23 cellular contexts compared by ENCODE assay signal in genomic region chr10:25191162-25191895, GRCh38. TPM values are rescaled to one million over a fixed set of nuclear protein-coding genes. Genes with fewer than 3 reads are reported as not detected.
DNase-seq lines count a peak whose midpoint lies in the region; ATAC-seq, FAIRE-seq and TF ChIP-seq lines count a peak whose summit lies in the region.
"Had no signal": no experiment of that assay in that cellular context is flagged by ENCODE, and none has a peak within 500 bp of the region (broad histone marks: within the 10 kb centered on the region; RNA-seq: fewer than 3 reads in every experiment).

No MANE protein-coding gene starts in this region.

- H3K27ac Mint-ChIP-seq in activated naive CD4-positive, alpha-beta T cell treated with anti-CD3 and anti-CD28 coated beads, Interleukin-2, amount 10 ng/mL, durations not matched to agents 7 days and 5 days: no peak overlapping the region
- H3K27ac Mint-ChIP-seq: CD4-positive, CD25-positive, alpha-beta regulatory T cell; CD8-positive, alpha-beta memory T cell; IgD-negative memory B cell had no signal

- H3K4me1 Mint-ChIP-seq in activated naive CD4-positive, alpha-beta T cell treated with anti-CD3 and anti-CD28 coated beads, Interleukin-2, amount 10 ng/mL, durations not matched to agents 7 days and 5 days: no peaks in the 10 kb centered on the region
- H3K4me1 Mint-ChIP-seq: CD4-positive, CD25-positive, alpha-beta regulatory T cell; CD8-positive, alpha-beta memory T cell; IgD-negative memory B cell had no signal

- no peak overlapping the region for H2BK15ac ChIP-seq in mesenchymal stem cell (ENCODE audit: low read depth, poor library complexity, severe bottlenecking)

- POLR2A ChIA-PET in HepG2 (lab: Yijun Ruan, JAX) (no interaction called here), K562 (lab: Yijun Ruan, JAX) (interaction anchor here (0.8 to 0.9 kb wide), 2 partner anchors 20 to 277 kb away, joined by 3 read pairs; no protein-coding TSS in a partner anchor)

- intact Hi-C loops in HepG2 (cut with micrococcal nuclease; ENCODE audit: unreplicated experiment): no loop called here
- intact Hi-C loops in right lobe of liver (cut with DNase I): no loop called here
- intact Hi-C loops in K562 (cut with micrococcal nuclease): no loop called here

- H3K4me3 ChIP-seq in HepG2 (replicated peaks in 1 of 3; ENCODE audit: insufficient read depth in 1 of 3, low read depth in 2 of 3, low read length in 3 of 3) (no peak overlapping the region), right lobe of liver (no peak overlapping the region), K562 (no peak overlapping the region), mesenchymal stem cell (ENCODE audit: insufficient read depth in 1 of 2, low read depth in 1 of 2, low read length in 2 of 2) (no peak overlapping the region)
- H3K4me3 ChIP-seq: HAP-1 had no signal

- H3K4me2 ChIP-seq in HepG2 (ENCODE audit: low read depth, low read length): no peak overlapping the region
- H3K4me2 ChIP-seq in K562 (ENCODE audit: insufficient read depth, low read length): no peak overlapping the region
- no peak overlapping the region for H3K4me2 ChIP-seq in mesenchymal stem cell (ENCODE audit: low read length, poor library complexity, severe bottlenecking)

- H3K9ac ChIP-seq in HepG2 (ENCODE audit: insufficient read depth, low read depth, low read length) (no peak overlapping the region), K562 (ENCODE audit: insufficient read depth in 1 of 2, low read depth in 2 of 2, low read length in 2 of 2) (no peak overlapping the region), mesenchymal stem cell (ENCODE audit: low read length) (no peak overlapping the region)

- H3K4ac ChIP-seq in mesenchymal stem cell (ENCODE audit: low read depth in 1 of 2, low read length in 2 of 2): no peak overlapping the region

- CTCF ChIA-PET in HepG2 (lab: Yijun Ruan, JAX; ENCODE audit: low intra/inter-chr PET ratio, low total read pairs) (no interaction called here), K562 (lab: Yijun Ruan, JAX; ENCODE audit: low intra/inter-chr PET ratio) (no interaction called here)
- CTCF ChIA-PET in activated naive CD4-positive, alpha-beta T cell treated with anti-CD3 and anti-CD28 coated beads, Interleukin-2, amount 10 ng/mL, durations not matched to agents 7 days and 5 days (lab: Charles Lee): no interaction called here

- ATAC-seq in HepG2 (no peak), right lobe of liver (no peak), K562 (no peak)

- H3K9me1 ChIP-seq in K562 (ENCODE audit: control insufficient read depth, insufficient read depth, low read length): no peaks in the 10 kb centered on the region

- no peak overlapping the region for H3K4me3 Mint-ChIP-seq in activated naive CD4-positive, alpha-beta T cell treated with anti-CD3 and anti-CD28 coated beads, Interleukin-2, amount 10 ng/mL, durations not matched to agents 7 days and 5 days
- H3K4me3 Mint-ChIP-seq: CD4-positive, CD25-positive, alpha-beta regulatory T cell; CD8-positive, alpha-beta memory T cell; IgD-negative memory B cell had no signal

- H2BK12ac ChIP-seq in mesenchymal stem cell (ENCODE audit: low read length in 2 of 2): no peak overlapping the region

- BruUV-seq in HepG2 (replicated peaks; lab: Mats Ljungman, UMichigan): no TSS peak
- BruUV-seq in K562 (replicated peaks; lab: Mats Ljungman, UMichigan): no TSS peak

- no peak overlapping the region for H3K14ac ChIP-seq in mesenchymal stem cell (ENCODE audit: low read length in 2 of 2)

- H3K36me3 Mint-ChIP-seq in activated naive CD4-positive, alpha-beta T cell treated with anti-CD3 and anti-CD28 coated beads, Interleukin-2, amount 10 ng/mL, durations not matched to agents 7 days and 5 days: no peaks in the 10 kb centered on the region
- H3K36me3 Mint-ChIP-seq: CD4-positive, CD25-positive, alpha-beta regulatory T cell; CD8-positive, alpha-beta memory T cell; IgD-negative memory B cell had no signal

- no peak overlapping the region for H3K18ac ChIP-seq in mesenchymal stem cell (ENCODE audit: low read depth in 1 of 2, low read length in 2 of 2)

- H3K27me3 ChIP-seq in HepG2 (ENCODE audit: control insufficient read depth in 1 of 2, insufficient read depth in 2 of 2, low read length in 2 of 2): no peaks in the 10 kb centered on the region; a peak in 1 of 5 replicates
- no peaks in the 10 kb centered on the region for H3K27me3 ChIP-seq in right lobe of liver
- no peaks in the 10 kb centered on the region; a peak in 1 of 5 replicates for H3K27me3 ChIP-seq in K562 (ENCODE audit: control insufficient read depth in 2 of 2, insufficient read depth in 2 of 2, low read length in 2 of 2)
- H3K27me3 ChIP-seq in mesenchymal stem cell (ENCODE audit: control insufficient read depth in 1 of 2, insufficient read depth in 1 of 2, low read length in 2 of 2): no peaks in the 10 kb centered on the region
- H3K27me3 ChIP-seq: BE2C had no signal

- H4K91ac ChIP-seq in mesenchymal stem cell (ENCODE audit: low read length): no peak overlapping the region

- no peaks in the 10 kb centered on the region for H3K79me2 ChIP-seq in HepG2 (ENCODE audit: insufficient read depth, low read length)
- H3K79me2 ChIP-seq in K562 (ENCODE audit: control insufficient read depth, insufficient read depth, low read length): no peaks in the 10 kb centered on the region

- TF ChIP-seq POLR2A in HepG2 (IDR thresholded peaks at IDR 0.05; ENCODE audit: insufficient read depth in 1 of 2, low read depth in 2 of 2, low read length in 2 of 2): no peak
- no peak for TF ChIP-seq POLR2A in right lobe of liver (IDR thresholded peaks at IDR 0.05)
- no peak for TF ChIP-seq POLR2A in K562 (conservative IDR thresholded peaks at IDR 0.05)

- no peak overlapping the region for H2AK5ac ChIP-seq in mesenchymal stem cell (ENCODE audit: low read length, severe bottlenecking)

- TF ChIP-seq CTCF in HepG2 (CRISPR knock-in tag; IDR thresholded peaks at IDR 0.05) (no peak), right lobe of liver (IDR thresholded peaks at IDR 0.05) (no peak), K562 (IDR thresholded peaks at IDR 0.05 in 2 of 3, conservative IDR thresholded peaks at IDR 0.05 in 1 of 3; ENCODE audit: insufficient read depth in 2 of 3, low read depth in 1 of 3, low read length in 3 of 3) (no peak)

- TF ChIP-seq EP300 in HepG2 (IDR thresholded peaks at IDR 0.05; ENCODE audit: low read depth in 2 of 2, low read length in 2 of 2) (no peak), HepG2 (CRISPR knock-in tag; IDR thresholded peaks at IDR 0.05; ENCODE audit: borderline replicate concordance) (no peak), K562 (IDR thresholded peaks at IDR 0.05; ENCODE audit: low read length) (no peak)

- in situ Hi-C loops in HepG2 (cut with HindIII; ENCODE audit: extremely low pct_ligation_motif_present, low pct_unique_long_range_greater_than_20kb) (no loop called here), K562 (cut with MboI) (no loop called here)

- H3K9me3 ChIP-seq in HepG2 (ENCODE audit: low read length): no peaks in the 10 kb centered on the region
- H3K9me3 ChIP-seq in right lobe of liver: no peaks in the 10 kb centered on the region
- H3K9me3 ChIP-seq in K562 (replicated peaks; ENCODE audit: control insufficient read depth, insufficient read depth, low read depth, low read length): no peaks in the 10 kb centered on the region
- H3K9me3 ChIP-seq in mesenchymal stem cell (ENCODE audit: control insufficient read depth, low read length): no peaks in the 10 kb centered on the region
- H3K9me3 ChIP-seq: BE2C, HAP-1 had no signal

- H2AFZ ChIP-seq in HepG2 (ENCODE audit: low read length) (no peak overlapping the region), K562 (ENCODE audit: low read depth, low read length) (no peak overlapping the region), mesenchymal stem cell (ENCODE audit: low read depth, low read length) (no peak overlapping the region)

- H4K20me1 ChIP-seq in HepG2 (ENCODE audit: insufficient read depth, low read length) (no peaks in the 10 kb centered on the region), K562 (replicated peaks; ENCODE audit: control insufficient read depth, insufficient read depth, low read length) (no peaks in the 10 kb centered on the region)

- TF ChIP-seq RAD21 in HepG2 (CRISPR knock-in tag; IDR thresholded peaks at IDR 0.05) (no peak), K562 (CRISPR knock-in tag; conservative IDR thresholded peaks at IDR 0.05 in 1 of 2, IDR thresholded peaks at IDR 0.05 in 1 of 2) (no peak)

- H4K8ac ChIP-seq in mesenchymal stem cell (ENCODE audit: low read length): no peak overlapping the region

- FAIRE-seq in HepG2 (lab: Jason Lieb, UNC) (no peak), K562 (lab: Jason Lieb, UNC) (no peak)
- FAIRE-seq: GM12891, GM19239 had no signal

- no peaks in the 10 kb centered on the region for H3K27me3 Mint-ChIP-seq in activated naive CD4-positive, alpha-beta T cell treated with anti-CD3 and anti-CD28 coated beads, Interleukin-2, amount 10 ng/mL, durations not matched to agents 7 days and 5 days
- H3K27me3 Mint-ChIP-seq: CD4-positive, CD25-positive, alpha-beta regulatory T cell; IgD-negative memory B cell had no signal

- no peaks in the 10 kb centered on the region for H3K79me1 ChIP-seq in mesenchymal stem cell (replicated peaks; ENCODE audit: low read length, poor library complexity, severe bottlenecking)

- no peaks in the 10 kb centered on the region for H3K4me1 ChIP-seq in HepG2 (ENCODE audit: insufficient read depth, low read length)
- no peaks in the 10 kb centered on the region for H3K4me1 ChIP-seq in right lobe of liver
- no peaks in the 10 kb centered on the region for H3K4me1 ChIP-seq in K562 (replicated peaks in 1 of 2; ENCODE audit: control insufficient read depth in 2 of 2, insufficient read depth in 2 of 2, low read length in 2 of 2)
- H3K4me1 ChIP-seq in mesenchymal stem cell (ENCODE audit: control insufficient read depth, insufficient read depth, low read depth, low read length): no peaks in the 10 kb centered on the region
- H3K4me1 ChIP-seq: BE2C, HAP-1 had no signal

- no peak overlapping the region for H3K23ac ChIP-seq in mesenchymal stem cell (ENCODE audit: low read length in 2 of 2)

- no peak for DNase-seq in HepG2 (ENCODE audit: low spot score)
- no peak for DNase-seq in right lobe of liver
- no peak for DNase-seq in K562 (ENCODE audit: extremely low read depth in 1 of 4, low spot score in 3 of 4)
- peak; percentile 68 for DNase-seq in mesenchymal stem cell
- DNase-seq in activated naive CD4-positive, alpha-beta T cell treated with anti-CD3 and anti-CD28 coated beads, Interleukin-2, amount 10 ng/mL, durations not matched to agents 7 days and 5 days: no peak
- no peak for DNase-seq in dedifferentiated amniotic fluid mesenchymal stem cell (ENCODE audit: extremely low spot score)
- DNase-seq in GM03348 (ENCODE audit: low spot score): no peak
- DNase-seq: ACHN; BE2C; C1 segment of cervical spinal cord; CD4-positive, CD25-positive, alpha-beta regulatory T cell; CD8-positive, alpha-beta memory T cell; COR-L47; DMS 273 treated with DMSO at 0.1 percent for 48 hours; DMS53; DND-41; EL had no signal

- peaks cover 2% of the 10 kb centered on the region for H3K9me3 Mint-ChIP-seq in activated naive CD4-positive, alpha-beta T cell treated with anti-CD3 and anti-CD28 coated beads, Interleukin-2, amount 10 ng/mL, durations not matched to agents 7 days and 5 days

- no peak overlapping the region for H2BK5ac ChIP-seq in mesenchymal stem cell (ENCODE audit: low read depth, low read length, poor library complexity, severe bottlenecking)

- H3K36me3 ChIP-seq in HepG2 (replicated peaks in 1 of 2; ENCODE audit: control insufficient read depth in 1 of 2, insufficient read depth in 2 of 2, low read length in 2 of 2) (no peaks in the 10 kb centered on the region), right lobe of liver (no peaks in the 10 kb centered on the region), K562 (ENCODE audit: control insufficient read depth, insufficient read depth, low read length) (no peaks in the 10 kb centered on the region), mesenchymal stem cell (ENCODE audit: control insufficient read depth in 1 of 2, insufficient read depth in 2 of 2, low read depth in 1 of 2, low read length in 2 of 2) (no peaks in the 10 kb centered on the region)
- H3K36me3 ChIP-seq: BE2C, HAP-1 had no signal

- 8% methylated on average over 5 of the region's 5 CpGs for WGBS in HepG2 (ENCODE audit: low lambda C conversion rate)
- WGBS in right lobe of liver (ENCODE audit: insufficient coverage, low coverage, low lambda C conversion rate, missing lambda C conversion rate): 45% methylated on average over 5 of the region's 5 CpGs
- 6% methylated on average over 5 of the region's 5 CpGs for WGBS in K562 (ENCODE audit: insufficient coverage, low coverage, missing lambda C conversion rate)
- WGBS in mesenchymal stem cell: 81% methylated on average over 4 of the region's 5 CpGs

- H2BK120ac ChIP-seq in mesenchymal stem cell (ENCODE audit: low read depth, low read length): no peak overlapping the region

- H3K27ac ChIP-seq in HepG2 (ENCODE audit: extremely low read length, insufficient read depth, low read length): no peak overlapping the region
- H3K27ac ChIP-seq in right lobe of liver: no peak overlapping the region
- no peak overlapping the region for H3K27ac ChIP-seq in K562 (ENCODE audit: extremely low read depth, low read depth, low read length)
- H3K27ac ChIP-seq in mesenchymal stem cell (ENCODE audit: low read length, poor library complexity, severe bottlenecking): no peak overlapping the region
- H3K27ac ChIP-seq: HL-60 had no signal

RNA-seq across cellular contexts. Expression of gene GPR158, which starts 16.5 kb away (rescaled TPM):
- total RNA-seq in HepG2 (2016; rRNA removed; fragmentation: Illumina TruSeq; extraction: Trizol) (not detected in 2 replicates), right lobe of liver (under 1 TPM in 2 of 6 experiments, not detected in 4; 0.04 to 0.14 TPM), K562 (2014; rRNA removed) (4.4 and 5.1 TPM in 2 replicates), K562 (2014; rRNA removed; fragmentation: Illumina TruSeq; extraction: Trizol) (7.6 and 9.2 TPM in 2 replicates), K562 (2015; rRNA removed; fragmentation: Illumina TruSeq; extraction: Trizol) (7.0 and 7.6 TPM in 2 replicates), K562 (2021) (4.2 and 5.4 TPM in 2 replicates)
- not detected in 2 replicates for total RNA-seq in HepG2 (2016; cell fraction: cytosol; rRNA removed; fragmentation: Illumina TruSeq; extraction: Trizol; ENCODE audit: low read depth)
- total RNA-seq in HepG2 (2016; cell fraction: insoluble cytoplasmic fraction; rRNA removed; fragmentation: Illumina TruSeq; extraction: Trizol): not detected in 2 replicates
- not detected in 2 replicates for total RNA-seq in HepG2 (2016; cell fraction: membrane; rRNA removed; fragmentation: Illumina TruSeq; extraction: Trizol)
- total RNA-seq in HepG2 (2016; cell fraction: nucleus; rRNA removed; fragmentation: Illumina TruSeq; extraction: Trizol): not detected in 2 replicates
- polyA plus RNA-seq in HepG2 (2011; rRNA removed) (not detected in 2 replicates), K562 (2011; rRNA removed) (1.9 and 4.0 TPM in 2 replicates), K562 (2014; fragmentation: Illumina TruSeq; extraction: Trizol) (4.1 and 5.9 TPM in 2 replicates), K562 (2014; fragmentation: Nextera tagmentation; extraction: Ambion mirVana) (1 to 10 TPM; 4.4 to 5.0 TPM), K562 (2014; rRNA removed) (3.5 and 4.4 TPM in 2 replicates)
- polyA plus RNA-seq in HepG2 (2011; cell fraction: cytosol; rRNA removed): not detected in 2 replicates
- polyA plus RNA-seq in HepG2 (2011; cell fraction: nucleus; rRNA removed): not detected in 2 replicates
- not detected in 2 replicates for polyA plus RNA-seq in HepG2 (2012)
- polyA plus RNA-seq in HepG2 (2016; cell fraction: cytosol; fragmentation: Illumina TruSeq; extraction: Trizol; ENCODE audit: low read depth): not detected in 2 replicates
- not detected in 2 replicates for polyA plus RNA-seq in HepG2 (2016; cell fraction: insoluble cytoplasmic fraction; fragmentation: Illumina TruSeq; extraction: Trizol; ENCODE audit: low read depth)
- not detected in 2 replicates for polyA plus RNA-seq in HepG2 (2016; cell fraction: membrane; fragmentation: Illumina TruSeq; extraction: Trizol; ENCODE audit: low read depth)
- 0.09 TPM in 1 of 2 replicates, not detected in the other for polyA plus RNA-seq in HepG2 (2016; cell fraction: nucleus; fragmentation: Illumina TruSeq; extraction: Trizol; ENCODE audit: insufficient read depth, low read depth)
- polyA minus RNA-seq in HepG2 (2011; rRNA and poly(A)+ RNA removed; ENCODE audit: low replicate concordance): not detected in 2 replicates
- polyA minus RNA-seq in HepG2 (2011; cell fraction: cytosol; rRNA and poly(A)+ RNA removed): not detected in 2 replicates
- not detected in 2 replicates for polyA minus RNA-seq in HepG2 (2011; cell fraction: nucleus; rRNA and poly(A)+ RNA removed)
- total RNA-seq in K562 (2011; cell fraction: chromatin; rRNA removed; ENCODE audit: low replicate concordance): 5.8 and 17.5 TPM in 2 replicates
- 2.5 and 3.9 TPM in 2 replicates for total RNA-seq in K562 (2011; cell fraction: nucleolus; rRNA removed)
- 8.4 and 11.6 TPM in 2 replicates for total RNA-seq in K562 (2011; cell fraction: nucleoplasm; rRNA removed)
- polyA plus RNA-seq in K562 (2011; cell fraction: cytosol; rRNA removed): 0.72 and 0.77 TPM in 2 replicates
- polyA plus RNA-seq in K562 (2011; cell fraction: nucleus; rRNA removed): 3.1 and 4.3 TPM in 2 replicates
- 3.9 and 4.7 TPM in 2 replicates for polyA plus RNA-seq in K562 (2012)
- 3.4 and 4.2 TPM in 2 replicates for polyA minus RNA-seq in K562 (2011; rRNA and poly(A)+ RNA removed)
- polyA minus RNA-seq in K562 (2011; cell fraction: cytosol; rRNA and poly(A)+ RNA removed): 0.82 and 5.4 TPM in 2 replicates
- 5.7 and 7.1 TPM in 2 replicates for polyA minus RNA-seq in K562 (2011; cell fraction: nucleus; rRNA and poly(A)+ RNA removed)
- 0.51 TPM for polyA plus RNA-seq in mesenchymal stem cell (2013, experiment 1 of 2)
- 0.56 TPM for polyA plus RNA-seq in mesenchymal stem cell (2013, experiment 2 of 2)
- total RNA-seq: CD4-positive, CD25-positive, alpha-beta regulatory T cell; CD8-positive, alpha-beta memory T cell; G401 had no signal
- polyA plus RNA-seq: CD4-positive, CD25-positive, alpha-beta regulatory T cell; CD8-positive, alpha-beta memory T cell; IgD-negative memory B cell had no signal

Comparison
In these comparisons a context has a peak if more than half of its experiments do, and no peak if none do; other contexts are left out.
1. Of the 241 proteins assayed by ChIP-seq in both HepG2 and K562: peak only in HepG2: none; only in K562: MAFG, NFE2 and NFE2L1; in both: MAFF and MAFK; in neither: 236.